Comparison of ENCODE assay signal across 1 cellular context in the genomic region with DNA sequence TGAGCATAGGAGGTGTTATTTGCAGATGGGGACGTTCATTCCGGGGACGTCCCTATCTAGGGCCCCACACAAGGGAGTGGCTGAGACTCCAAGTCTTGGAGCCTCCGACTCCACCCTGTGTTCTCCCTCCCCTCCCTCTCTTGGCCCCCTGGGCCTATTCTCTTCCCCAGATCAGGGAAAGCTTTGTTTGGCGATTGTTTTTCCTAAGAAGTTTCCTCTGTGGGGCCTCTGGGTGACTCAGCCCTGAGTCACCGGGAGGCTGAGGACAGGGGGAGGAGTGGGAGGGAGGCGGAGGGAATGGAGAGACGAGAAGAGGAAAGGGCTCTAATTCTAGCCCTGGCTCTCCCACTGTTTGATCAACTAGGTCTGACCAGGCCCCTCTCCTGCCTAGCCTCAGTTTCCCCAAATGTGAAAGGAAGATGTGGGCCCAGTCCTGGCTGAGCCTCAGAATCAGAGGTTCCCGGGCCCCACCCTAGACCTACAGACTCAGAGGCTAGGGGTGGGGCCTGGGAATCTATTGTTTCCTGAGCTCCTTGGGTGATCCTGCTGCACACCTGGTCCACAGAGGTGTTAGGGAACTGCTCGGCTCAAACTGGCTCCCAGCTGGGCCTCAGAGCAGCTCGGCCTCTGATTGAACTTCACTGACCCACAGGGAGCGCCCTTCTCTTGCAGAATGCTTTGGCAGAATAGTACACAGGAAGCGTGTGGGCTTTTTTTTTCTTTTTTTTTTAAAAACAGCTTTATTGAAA.
TF ChIP-seq lines count a peak whose summit lies in the region.

No MANE protein-coding gene starts in this region.

TF ChIP-seq in H1, 55 proteins besides CTCF, POLR2A, EP300 and RAD21:
- TF ChIP-seq SP1 (IDR thresholded peaks at IDR 0.05; ENCODE audit: low read depth, low read length): no peak
- no peak for TF ChIP-seq SP2 (IDR thresholded peaks at IDR 0.05; ENCODE audit: low read length)
- TF ChIP-seq TAF1 (IDR thresholded peaks at IDR 0.05; ENCODE audit: low read depth, low read length): no peak
- no peak for TF ChIP-seq GABPA (IDR thresholded peaks at IDR 0.05; ENCODE audit: borderline replicate concordance, insufficient read depth, low read length)
- TF ChIP-seq TAF7 (optimal IDR thresholded peaks at IDR 0.05; ENCODE audit: borderline replicate concordance, low read depth, low read length): no peak
- TF ChIP-seq, protein P1, sequence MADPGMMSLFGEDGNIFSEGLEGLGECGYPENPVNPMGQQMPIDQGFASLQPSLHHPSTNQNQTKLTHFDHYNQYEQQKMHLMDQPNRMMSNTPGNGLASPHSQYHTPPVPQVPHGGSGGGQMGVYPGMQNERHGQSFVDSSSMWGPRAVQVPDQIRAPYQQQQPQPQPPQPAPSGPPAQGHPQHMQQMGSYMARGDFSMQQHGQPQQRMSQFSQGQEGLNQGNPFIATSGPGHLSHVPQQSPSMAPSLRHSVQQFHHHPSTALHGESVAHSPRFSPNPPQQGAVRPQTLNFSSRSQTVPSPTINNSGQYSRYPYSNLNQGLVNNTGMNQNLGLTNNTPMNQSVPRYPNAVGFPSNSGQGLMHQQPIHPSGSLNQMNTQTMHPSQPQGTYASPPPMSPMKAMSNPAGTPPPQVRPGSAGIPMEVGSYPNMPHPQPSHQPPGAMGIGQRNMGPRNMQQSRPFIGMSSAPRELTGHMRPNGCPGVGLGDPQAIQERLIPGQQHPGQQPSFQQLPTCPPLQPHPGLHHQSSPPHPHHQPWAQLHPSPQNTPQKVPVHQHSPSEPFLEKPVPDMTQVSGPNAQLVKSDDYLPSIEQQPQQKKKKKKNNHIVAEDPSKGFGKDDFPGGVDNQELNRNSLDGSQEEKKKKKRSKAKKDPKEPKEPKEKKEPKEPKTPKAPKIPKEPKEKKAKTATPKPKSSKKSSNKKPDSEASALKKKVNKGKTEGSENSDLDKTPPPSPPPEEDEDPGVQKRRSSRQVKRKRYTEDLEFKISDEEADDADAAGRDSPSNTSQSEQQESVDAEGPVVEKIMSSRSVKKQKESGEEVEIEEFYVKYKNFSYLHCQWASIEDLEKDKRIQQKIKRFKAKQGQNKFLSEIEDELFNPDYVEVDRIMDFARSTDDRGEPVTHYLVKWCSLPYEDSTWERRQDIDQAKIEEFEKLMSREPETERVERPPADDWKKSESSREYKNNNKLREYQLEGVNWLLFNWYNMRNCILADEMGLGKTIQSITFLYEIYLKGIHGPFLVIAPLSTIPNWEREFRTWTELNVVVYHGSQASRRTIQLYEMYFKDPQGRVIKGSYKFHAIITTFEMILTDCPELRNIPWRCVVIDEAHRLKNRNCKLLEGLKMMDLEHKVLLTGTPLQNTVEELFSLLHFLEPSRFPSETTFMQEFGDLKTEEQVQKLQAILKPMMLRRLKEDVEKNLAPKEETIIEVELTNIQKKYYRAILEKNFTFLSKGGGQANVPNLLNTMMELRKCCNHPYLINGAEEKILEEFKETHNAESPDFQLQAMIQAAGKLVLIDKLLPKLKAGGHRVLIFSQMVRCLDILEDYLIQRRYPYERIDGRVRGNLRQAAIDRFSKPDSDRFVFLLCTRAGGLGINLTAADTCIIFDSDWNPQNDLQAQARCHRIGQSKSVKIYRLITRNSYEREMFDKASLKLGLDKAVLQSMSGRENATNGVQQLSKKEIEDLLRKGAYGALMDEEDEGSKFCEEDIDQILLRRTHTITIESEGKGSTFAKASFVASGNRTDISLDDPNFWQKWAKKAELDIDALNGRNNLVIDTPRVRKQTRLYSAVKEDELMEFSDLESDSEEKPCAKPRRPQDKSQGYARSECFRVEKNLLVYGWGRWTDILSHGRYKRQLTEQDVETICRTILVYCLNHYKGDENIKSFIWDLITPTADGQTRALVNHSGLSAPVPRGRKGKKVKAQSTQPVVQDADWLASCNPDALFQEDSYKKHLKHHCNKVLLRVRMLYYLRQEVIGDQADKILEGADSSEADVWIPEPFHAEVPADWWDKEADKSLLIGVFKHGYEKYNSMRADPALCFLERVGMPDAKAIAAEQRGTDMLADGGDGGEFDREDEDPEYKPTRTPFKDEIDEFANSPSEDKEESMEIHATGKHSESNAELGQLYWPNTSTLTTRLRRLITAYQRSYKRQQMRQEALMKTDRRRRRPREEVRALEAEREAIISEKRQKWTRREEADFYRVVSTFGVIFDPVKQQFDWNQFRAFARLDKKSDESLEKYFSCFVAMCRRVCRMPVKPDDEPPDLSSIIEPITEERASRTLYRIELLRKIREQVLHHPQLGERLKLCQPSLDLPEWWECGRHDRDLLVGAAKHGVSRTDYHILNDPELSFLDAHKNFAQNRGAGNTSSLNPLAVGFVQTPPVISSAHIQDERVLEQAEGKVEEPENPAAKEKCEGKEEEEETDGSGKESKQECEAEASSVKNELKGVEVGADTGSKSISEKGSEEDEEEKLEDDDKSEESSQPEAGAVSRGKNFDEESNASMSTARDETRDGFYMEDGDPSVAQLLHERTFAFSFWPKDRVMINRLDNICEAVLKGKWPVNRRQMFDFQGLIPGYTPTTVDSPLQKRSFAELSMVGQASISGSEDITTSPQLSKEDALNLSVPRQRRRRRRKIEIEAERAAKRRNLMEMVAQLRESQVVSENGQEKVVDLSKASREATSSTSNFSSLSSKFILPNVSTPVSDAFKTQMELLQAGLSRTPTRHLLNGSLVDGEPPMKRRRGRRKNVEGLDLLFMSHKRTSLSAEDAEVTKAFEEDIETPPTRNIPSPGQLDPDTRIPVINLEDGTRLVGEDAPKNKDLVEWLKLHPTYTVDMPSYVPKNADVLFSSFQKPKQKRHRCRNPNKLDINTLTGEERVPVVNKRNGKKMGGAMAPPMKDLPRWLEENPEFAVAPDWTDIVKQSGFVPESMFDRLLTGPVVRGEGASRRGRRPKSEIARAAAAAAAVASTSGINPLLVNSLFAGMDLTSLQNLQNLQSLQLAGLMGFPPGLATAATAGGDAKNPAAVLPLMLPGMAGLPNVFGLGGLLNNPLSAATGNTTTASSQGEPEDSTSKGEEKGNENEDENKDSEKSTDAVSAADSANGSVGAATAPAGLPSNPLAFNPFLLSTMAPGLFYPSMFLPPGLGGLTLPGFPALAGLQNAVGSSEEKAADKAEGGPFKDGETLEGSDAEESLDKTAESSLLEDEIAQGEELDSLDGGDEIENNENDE (IDR thresholded peaks at IDR 0.05; ENCODE audit: insufficient replicate concordance, low read length): no peak
- TF ChIP-seq EGR1 (IDR thresholded peaks at IDR 0.05; ENCODE audit: borderline replicate concordance, low read depth, low read length): peak; percentile 24; the same call in 1 of the 2 replicates
- no peak for TF ChIP-seq RFX5 (IDR thresholded peaks at IDR 0.05; ENCODE audit: borderline replicate concordance, low read depth, low read length)
- no peak for TF ChIP-seq CHD2 (IDR thresholded peaks at IDR 0.05; ENCODE audit: low read length)
- TF ChIP-seq, protein P2, sequence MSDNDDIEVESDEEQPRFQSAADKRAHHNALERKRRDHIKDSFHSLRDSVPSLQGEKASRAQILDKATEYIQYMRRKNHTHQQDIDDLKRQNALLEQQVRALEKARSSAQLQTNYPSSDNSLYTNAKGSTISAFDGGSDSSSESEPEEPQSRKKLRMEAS (IDR thresholded peaks at IDR 0.05): no peak
- no peak for TF ChIP-seq CREB1 (IDR thresholded peaks at IDR 0.05)
- TF ChIP-seq ASH2L (IDR thresholded peaks at IDR 0.05; ENCODE audit: low read length): no peak
- TF ChIP-seq GTF2F1 (IDR thresholded peaks at IDR 0.05; ENCODE audit: borderline replicate concordance, low read depth, low read length): no peak
- TF ChIP-seq SIRT6 (IDR thresholded peaks at IDR 0.05; ENCODE audit: low read length): no peak
- TF ChIP-seq RXRA (IDR thresholded peaks at IDR 0.05; ENCODE audit: insufficient read depth, low read depth, low read length): peak; percentile 94
- peak in 1 of 2 experiments; percentile 73; a peak in 2 of 4 replicates for TF ChIP-seq HDAC2 (IDR thresholded peaks at IDR 0.05; ENCODE audit: borderline replicate concordance in 1 of 2, low read depth in 2 of 2, low read length in 2 of 2)
- TF ChIP-seq CHD1 (IDR thresholded peaks at IDR 0.05; ENCODE audit: low read depth, low read length): no peak
- no peak for TF ChIP-seq EZH2 (IDR thresholded peaks at IDR 0.05; ENCODE audit: low read depth, low read length, severe bottlenecking)
- no peak for TF ChIP-seq KDM4A (IDR thresholded peaks at IDR 0.05; ENCODE audit: low read depth, low read length, severe bottlenecking)
- peak; percentile 100 for TF ChIP-seq TCF12 (IDR thresholded peaks at IDR 0.05; ENCODE audit: low read depth, low read length)
- TF ChIP-seq FOSL1 (IDR thresholded peaks at IDR 0.05; ENCODE audit: insufficient read depth, low read depth, low read length): no peak
- TF ChIP-seq YY1 (IDR thresholded peaks at IDR 0.05; ENCODE audit: low read depth, low read length): no peak
- no peak for TF ChIP-seq HDAC6 (IDR thresholded peaks at IDR 0.05; ENCODE audit: low read depth, low read length)
- peak; percentile 13 for TF ChIP-seq NANOG (IDR thresholded peaks at IDR 0.05; ENCODE audit: insufficient read depth, low read depth, low read length, poor library complexity, severe bottlenecking)
- TF ChIP-seq JUN (IDR thresholded peaks at IDR 0.05; ENCODE audit: low read depth, low read length): peak; percentile 77
- TF ChIP-seq POLR2AphosphoS5 (IDR thresholded peaks at IDR 0.05; ENCODE audit: low read depth, low read length): peak; percentile 88
- TF ChIP-seq SIX5 (IDR thresholded peaks at IDR 0.05; ENCODE audit: low read depth, low read length): no peak
- TF ChIP-seq NRF1 (IDR thresholded peaks at IDR 0.05; ENCODE audit: low read depth, low read length): no peak
- TF ChIP-seq, protein P3, sequence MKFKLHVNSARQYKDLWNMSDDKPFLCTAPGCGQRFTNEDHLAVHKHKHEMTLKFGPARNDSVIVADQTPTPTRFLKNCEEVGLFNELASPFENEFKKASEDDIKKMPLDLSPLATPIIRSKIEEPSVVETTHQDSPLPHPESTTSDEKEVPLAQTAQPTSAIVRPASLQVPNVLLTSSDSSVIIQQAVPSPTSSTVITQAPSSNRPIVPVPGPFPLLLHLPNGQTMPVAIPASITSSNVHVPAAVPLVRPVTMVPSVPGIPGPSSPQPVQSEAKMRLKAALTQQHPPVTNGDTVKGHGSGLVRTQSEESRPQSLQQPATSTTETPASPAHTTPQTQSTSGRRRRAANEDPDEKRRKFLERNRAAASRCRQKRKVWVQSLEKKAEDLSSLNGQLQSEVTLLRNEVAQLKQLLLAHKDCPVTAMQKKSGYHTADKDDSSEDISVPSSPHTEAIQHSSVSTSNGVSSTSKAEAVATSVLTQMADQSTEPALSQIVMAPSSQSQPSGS (IDR thresholded peaks at IDR 0.05; ENCODE audit: low read length): peak; percentile 71
- TF ChIP-seq RNF2 (IDR thresholded peaks at IDR 0.05; ENCODE audit: borderline replicate concordance, low read depth, low read length, missing control alignments, poor library complexity, severe bottlenecking): no peak
- peak; percentile 98 for TF ChIP-seq JUND (IDR thresholded peaks at IDR 0.05; ENCODE audit: low read length)
- TF ChIP-seq ZNF274 (IDR thresholded peaks at IDR 0.05; ENCODE audit: borderline replicate concordance, extremely low read depth, low read length): no peak
- TF ChIP-seq SAP30 (IDR thresholded peaks at IDR 0.05; ENCODE audit: insufficient read depth, insufficient replicate concordance, low read length): no peak
- no peak for TF ChIP-seq BCL11A (IDR thresholded peaks at IDR 0.05; ENCODE audit: low read depth in 2 of 2, low read length in 2 of 2)
- no peak for TF ChIP-seq BRCA1 (IDR thresholded peaks at IDR 0.05; ENCODE audit: low read depth, low read length)
- no peak for TF ChIP-seq TEAD4 (IDR thresholded peaks at IDR 0.05; ENCODE audit: low read depth, low read length)
- no peak for TF ChIP-seq SRF (IDR thresholded peaks at IDR 0.05; ENCODE audit: low read depth, low read length)
- TF ChIP-seq MAFK (IDR thresholded peaks at IDR 0.05; ENCODE audit: low read depth, low read length): peak; percentile 85
- no peak for TF ChIP-seq POU5F1 (IDR thresholded peaks at IDR 0.05; ENCODE audit: low read depth, low read length)
- TF ChIP-seq BACH1 (IDR thresholded peaks at IDR 0.05; ENCODE audit: low read length): peak; percentile 98
- TF ChIP-seq, protein P4, sequence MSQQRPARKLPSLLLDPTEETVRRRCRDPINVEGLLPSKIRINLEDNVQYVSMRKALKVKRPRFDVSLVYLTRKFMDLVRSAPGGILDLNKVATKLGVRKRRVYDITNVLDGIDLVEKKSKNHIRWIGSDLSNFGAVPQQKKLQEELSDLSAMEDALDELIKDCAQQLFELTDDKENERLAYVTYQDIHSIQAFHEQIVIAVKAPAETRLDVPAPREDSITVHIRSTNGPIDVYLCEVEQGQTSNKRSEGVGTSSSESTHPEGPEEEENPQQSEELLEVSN (IDR thresholded peaks at IDR 0.05): no peak; the same call in 1 of the 2 replicates
- no peak for TF ChIP-seq SP4 (IDR thresholded peaks at IDR 0.05; ENCODE audit: low read length)
- TF ChIP-seq, protein P5, sequence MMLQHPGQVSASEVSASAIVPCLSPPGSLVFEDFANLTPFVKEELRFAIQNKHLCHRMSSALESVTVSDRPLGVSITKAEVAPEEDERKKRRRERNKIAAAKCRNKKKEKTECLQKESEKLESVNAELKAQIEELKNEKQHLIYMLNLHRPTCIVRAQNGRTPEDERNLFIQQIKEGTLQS (IDR thresholded peaks at IDR 0.05; ENCODE audit: insufficient read depth, low read depth, low read length): 0 out of 2 replicates have a peak, but pooled peaks have one; percentile 45
- TF ChIP-seq CEBPB (IDR thresholded peaks at IDR 0.05; ENCODE audit: low read depth, low read length): no peak
- TF ChIP-seq KDM5A (IDR thresholded peaks at IDR 0.05; ENCODE audit: low read length): no peak
- TF ChIP-seq, protein P6, sequence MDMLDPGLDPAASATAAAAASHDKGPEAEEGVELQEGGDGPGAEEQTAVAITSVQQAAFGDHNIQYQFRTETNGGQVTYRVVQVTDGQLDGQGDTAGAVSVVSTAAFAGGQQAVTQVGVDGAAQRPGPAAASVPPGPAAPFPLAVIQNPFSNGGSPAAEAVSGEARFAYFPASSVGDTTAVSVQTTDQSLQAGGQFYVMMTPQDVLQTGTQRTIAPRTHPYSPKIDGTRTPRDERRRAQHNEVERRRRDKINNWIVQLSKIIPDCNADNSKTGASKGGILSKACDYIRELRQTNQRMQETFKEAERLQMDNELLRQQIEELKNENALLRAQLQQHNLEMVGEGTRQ (IDR thresholded peaks at IDR 0.05; ENCODE audit: low read length): no peak
- no peak for TF ChIP-seq CBX5 (IDR thresholded peaks at IDR 0.05; ENCODE audit: low read depth, low read length)
- no peak for TF ChIP-seq PHF8 (conservative IDR thresholded peaks at IDR 0.05; ENCODE audit: low read depth, low read length)
- peak; percentile 39; the same call in 1 of the 2 replicates for TF ChIP-seq RBBP5 (IDR thresholded peaks at IDR 0.05; ENCODE audit: borderline replicate concordance, low read depth, low read length)
- TF ChIP-seq SIN3A (conservative IDR thresholded peaks at IDR 0.05 in 1 of 2, IDR thresholded peaks at IDR 0.05 in 1 of 2; ENCODE audit: low read depth in 1 of 2, low read length in 2 of 2): no peak
- no peak for TF ChIP-seq SUZ12 (IDR thresholded peaks at IDR 0.05; ENCODE audit: low read length)
- TF ChIP-seq KDM1A (IDR thresholded peaks at IDR 0.05; ENCODE audit: borderline replicate concordance, low read length): no peak
- no peak for TF ChIP-seq CBX8 (IDR thresholded peaks at IDR 0.05; ENCODE audit: borderline replicate concordance, low read depth, low read length)
- no peak for TF ChIP-seq TBP (IDR thresholded peaks at IDR 0.05; ENCODE audit: low read depth, low read length)
- peak; percentile 47 for TF ChIP-seq CTBP2 (IDR thresholded peaks at IDR 0.05; ENCODE audit: borderline replicate concordance, insufficient read depth, insufficient read length, low read length)
